Comparison of ENCODE assay signal across 2 cellular contexts in the genomic region with DNA sequence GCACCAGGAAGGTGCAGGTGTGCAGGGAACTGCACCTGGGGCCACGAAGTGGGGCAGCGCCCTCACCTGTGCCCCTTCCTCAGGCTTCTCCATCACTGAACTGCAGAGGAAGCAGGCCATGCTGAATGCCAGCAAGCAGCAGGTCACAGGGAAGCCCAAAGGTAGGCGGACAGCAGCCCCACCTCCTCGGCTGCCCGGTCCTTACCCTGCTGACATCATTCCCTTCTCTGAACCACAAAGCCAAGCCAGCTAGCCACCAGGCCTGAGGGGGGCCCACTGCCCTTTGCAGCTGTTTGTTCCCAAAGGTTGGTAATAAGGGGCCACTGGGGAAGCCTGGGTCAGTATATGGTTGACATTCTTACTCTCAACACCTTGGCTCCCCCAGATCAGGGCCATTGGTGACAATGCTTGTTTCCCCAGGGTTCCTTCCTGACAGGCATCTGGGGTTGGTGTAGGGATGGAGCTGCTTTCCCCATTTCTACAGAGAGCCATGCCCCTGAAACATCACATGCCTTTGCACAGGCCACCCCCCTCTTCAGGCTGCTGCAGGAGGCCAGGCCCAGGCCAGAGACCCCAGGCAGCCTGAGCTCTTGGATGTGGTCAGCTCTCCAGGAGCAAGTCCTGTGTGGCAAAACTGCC.
TF ChIP-seq lines count a peak whose summit lies in the region.

No MANE protein-coding gene starts in this region.

TF ChIP-seq in GM23338, 12 proteins besides CTCF, POLR2A, EP300 and RAD21 (continues in another document):
- TF ChIP-seq STAT1 (IDR thresholded peaks at IDR 0.05; ENCODE audit: unreplicated experiment) (no peak), ZNF331 (CRISPR knock-in tag; IDR thresholded peaks at IDR 0.05; ENCODE audit: low read depth) (no peak), ZNF114 (CRISPR knock-in tag; IDR thresholded peaks at IDR 0.05) (no peak), POLR2AphosphoS5 (IDR thresholded peaks at IDR 0.05; ENCODE audit: low read depth) (no peak), NANOG (IDR thresholded peaks at IDR 0.05; ENCODE audit: borderline replicate concordance) (no peak), JUNB (IDR thresholded peaks at IDR 0.05; ENCODE audit: unreplicated experiment) (no peak)
- TF ChIP-seq, protein P1, sequence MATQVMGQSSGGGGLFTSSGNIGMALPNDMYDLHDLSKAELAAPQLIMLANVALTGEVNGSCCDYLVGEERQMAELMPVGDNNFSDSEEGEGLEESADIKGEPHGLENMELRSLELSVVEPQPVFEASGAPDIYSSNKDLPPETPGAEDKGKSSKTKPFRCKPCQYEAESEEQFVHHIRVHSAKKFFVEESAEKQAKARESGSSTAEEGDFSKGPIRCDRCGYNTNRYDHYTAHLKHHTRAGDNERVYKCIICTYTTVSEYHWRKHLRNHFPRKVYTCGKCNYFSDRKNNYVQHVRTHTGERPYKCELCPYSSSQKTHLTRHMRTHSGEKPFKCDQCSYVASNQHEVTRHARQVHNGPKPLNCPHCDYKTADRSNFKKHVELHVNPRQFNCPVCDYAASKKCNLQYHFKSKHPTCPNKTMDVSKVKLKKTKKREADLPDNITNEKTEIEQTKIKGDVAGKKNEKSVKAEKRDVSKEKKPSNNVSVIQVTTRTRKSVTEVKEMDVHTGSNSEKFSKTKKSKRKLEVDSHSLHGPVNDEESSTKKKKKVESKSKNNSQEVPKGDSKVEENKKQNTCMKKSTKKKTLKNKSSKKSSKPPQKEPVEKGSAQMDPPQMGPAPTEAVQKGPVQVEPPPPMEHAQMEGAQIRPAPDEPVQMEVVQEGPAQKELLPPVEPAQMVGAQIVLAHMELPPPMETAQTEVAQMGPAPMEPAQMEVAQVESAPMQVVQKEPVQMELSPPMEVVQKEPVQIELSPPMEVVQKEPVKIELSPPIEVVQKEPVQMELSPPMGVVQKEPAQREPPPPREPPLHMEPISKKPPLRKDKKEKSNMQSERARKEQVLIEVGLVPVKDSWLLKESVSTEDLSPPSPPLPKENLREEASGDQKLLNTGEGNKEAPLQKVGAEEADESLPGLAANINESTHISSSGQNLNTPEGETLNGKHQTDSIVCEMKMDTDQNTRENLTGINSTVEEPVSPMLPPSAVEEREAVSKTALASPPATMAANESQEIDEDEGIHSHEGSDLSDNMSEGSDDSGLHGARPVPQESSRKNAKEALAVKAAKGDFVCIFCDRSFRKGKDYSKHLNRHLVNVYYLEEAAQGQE (IDR thresholded peaks at IDR 0.05; ENCODE audit: unreplicated experiment): no peak
- TF ChIP-seq, protein P2, sequence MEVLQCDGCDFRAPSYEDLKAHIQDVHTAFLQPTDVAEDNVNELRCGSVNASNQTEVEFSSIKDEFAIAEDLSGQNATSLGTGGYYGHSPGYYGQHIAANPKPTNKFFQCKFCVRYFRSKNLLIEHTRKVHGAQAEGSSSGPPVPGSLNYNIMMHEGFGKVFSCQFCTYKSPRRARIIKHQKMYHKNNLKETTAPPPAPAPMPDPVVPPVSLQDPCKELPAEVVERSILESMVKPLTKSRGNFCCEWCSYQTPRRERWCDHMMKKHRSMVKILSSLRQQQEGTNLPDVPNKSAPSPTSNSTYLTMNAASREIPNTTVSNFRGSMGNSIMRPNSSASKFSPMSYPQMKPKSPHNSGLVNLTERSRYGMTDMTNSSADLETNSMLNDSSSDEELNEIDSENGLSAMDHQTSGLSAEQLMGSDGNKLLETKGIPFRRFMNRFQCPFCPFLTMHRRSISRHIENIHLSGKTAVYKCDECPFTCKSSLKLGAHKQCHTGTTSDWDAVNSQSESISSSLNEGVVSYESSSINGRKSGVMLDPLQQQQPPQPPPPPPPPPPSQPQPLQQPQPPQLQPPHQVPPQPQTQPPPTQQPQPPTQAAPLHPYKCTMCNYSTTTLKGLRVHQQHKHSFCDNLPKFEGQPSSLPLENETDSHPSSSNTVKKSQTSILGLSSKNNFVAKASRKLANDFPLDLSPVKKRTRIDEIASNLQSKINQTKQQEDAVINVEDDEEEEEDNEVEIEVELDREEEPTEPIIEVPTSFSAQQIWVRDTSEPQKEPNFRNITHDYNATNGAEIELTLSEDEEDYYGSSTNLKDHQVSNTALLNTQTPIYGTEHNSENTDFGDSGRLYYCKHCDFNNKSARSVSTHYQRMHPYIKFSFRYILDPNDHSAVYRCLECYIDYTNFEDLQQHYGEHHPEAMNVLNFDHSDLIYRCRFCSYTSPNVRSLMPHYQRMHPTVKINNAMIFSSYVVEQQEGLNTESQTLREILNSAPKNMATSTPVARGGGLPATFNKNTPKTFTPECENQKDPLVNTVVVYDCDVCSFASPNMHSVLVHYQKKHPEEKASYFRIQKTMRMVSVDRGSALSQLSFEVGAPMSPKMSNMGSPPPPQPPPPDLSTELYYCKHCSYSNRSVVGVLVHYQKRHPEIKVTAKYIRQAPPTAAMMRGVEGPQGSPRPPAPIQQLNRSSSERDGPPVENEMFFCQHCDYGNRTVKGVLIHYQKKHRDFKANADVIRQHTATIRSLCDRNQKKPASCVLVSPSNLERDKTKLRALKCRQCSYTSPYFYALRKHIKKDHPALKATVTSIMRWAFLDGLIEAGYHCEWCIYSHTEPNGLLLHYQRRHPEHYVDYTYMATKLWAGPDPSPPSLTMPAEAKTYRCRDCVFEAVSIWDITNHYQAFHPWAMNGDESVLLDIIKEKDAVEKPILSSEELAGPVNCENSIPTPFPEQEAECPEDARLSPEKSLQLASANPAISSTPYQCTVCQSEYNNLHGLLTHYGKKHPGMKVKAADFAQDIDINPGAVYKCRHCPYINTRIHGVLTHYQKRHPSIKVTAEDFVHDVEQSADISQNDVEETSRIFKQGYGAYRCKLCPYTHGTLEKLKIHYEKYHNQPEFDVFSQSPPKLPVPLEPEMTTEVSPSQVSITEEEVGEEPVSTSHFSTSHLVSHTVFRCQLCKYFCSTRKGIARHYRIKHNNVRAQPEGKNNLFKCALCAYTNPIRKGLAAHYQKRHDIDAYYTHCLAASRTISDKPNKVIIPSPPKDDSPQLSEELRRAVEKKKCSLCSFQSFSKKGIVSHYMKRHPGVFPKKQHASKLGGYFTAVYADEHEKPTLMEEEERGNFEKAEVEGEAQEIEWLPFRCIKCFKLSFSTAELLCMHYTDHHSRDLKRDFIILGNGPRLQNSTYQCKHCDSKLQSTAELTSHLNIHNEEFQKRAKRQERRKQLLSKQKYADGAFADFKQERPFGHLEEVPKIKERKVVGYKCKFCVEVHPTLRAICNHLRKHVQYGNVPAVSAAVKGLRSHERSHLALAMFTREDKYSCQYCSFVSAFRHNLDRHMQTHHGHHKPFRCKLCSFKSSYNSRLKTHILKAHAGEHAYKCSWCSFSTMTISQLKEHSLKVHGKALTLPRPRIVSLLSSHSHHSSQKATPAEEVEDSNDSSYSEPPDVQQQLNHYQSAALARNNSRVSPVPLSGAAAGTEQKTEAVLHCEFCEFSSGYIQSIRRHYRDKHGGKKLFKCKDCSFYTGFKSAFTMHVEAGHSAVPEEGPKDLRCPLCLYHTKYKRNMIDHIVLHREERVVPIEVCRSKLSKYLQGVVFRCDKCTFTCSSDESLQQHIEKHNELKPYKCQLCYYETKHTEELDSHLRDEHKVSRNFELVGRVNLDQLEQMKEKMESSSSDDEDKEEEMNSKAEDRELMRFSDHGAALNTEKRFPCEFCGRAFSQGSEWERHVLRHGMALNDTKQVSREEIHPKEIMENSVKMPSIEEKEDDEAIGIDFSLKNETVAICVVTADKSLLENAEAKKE (CRISPR knock-in tag; IDR thresholded peaks at IDR 0.05): no peak
- TF ChIP-seq, protein P3, sequence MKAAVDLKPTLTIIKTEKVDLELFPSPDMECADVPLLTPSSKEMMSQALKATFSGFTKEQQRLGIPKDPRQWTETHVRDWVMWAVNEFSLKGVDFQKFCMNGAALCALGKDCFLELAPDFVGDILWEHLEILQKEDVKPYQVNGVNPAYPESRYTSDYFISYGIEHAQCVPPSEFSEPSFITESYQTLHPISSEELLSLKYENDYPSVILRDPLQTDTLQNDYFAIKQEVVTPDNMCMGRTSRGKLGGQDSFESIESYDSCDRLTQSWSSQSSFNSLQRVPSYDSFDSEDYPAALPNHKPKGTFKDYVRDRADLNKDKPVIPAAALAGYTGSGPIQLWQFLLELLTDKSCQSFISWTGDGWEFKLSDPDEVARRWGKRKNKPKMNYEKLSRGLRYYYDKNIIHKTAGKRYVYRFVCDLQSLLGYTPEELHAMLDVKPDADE (IDR thresholded peaks at IDR 0.05): no peak

TF ChIP-seq in HepG2, 621 proteins besides CTCF, POLR2A, EP300 and RAD21:
- no peak for TF ChIP-seq CCDC6 (CRISPR knock-in tag; IDR thresholded peaks at IDR 0.05)
- no peak for TF ChIP-seq NCOR1 (IDR thresholded peaks at IDR 0.05; ENCODE audit: borderline replicate concordance, low read length)
- TF ChIP-seq GLI4 (CRISPR knock-in tag; IDR thresholded peaks at IDR 0.05; ENCODE audit: borderline replicate concordance): no peak
- no peak for TF ChIP-seq ZNF510 (CRISPR knock-in tag; IDR thresholded peaks at IDR 0.05; ENCODE audit: low read depth)
- TF ChIP-seq, protein P4, sequence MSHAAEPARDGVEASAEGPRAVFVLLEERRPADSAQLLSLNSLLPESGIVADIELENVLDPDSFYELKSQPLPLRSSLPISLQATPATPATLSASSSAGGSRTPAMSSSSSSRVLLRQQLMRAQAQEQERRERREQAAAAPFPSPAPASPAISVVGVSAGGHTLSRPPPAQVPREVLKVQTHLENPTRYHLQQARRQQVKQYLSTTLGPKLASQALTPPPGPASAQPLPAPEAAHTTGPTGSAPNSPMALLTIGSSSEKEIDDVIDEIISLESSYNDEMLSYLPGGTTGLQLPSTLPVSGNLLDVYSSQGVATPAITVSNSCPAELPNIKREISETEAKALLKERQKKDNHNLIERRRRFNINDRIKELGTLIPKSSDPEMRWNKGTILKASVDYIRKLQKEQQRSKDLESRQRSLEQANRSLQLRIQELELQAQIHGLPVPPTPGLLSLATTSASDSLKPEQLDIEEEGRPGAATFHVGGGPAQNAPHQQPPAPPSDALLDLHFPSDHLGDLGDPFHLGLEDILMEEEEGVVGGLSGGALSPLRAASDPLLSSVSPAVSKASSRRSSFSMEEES (CRISPR knock-in tag; IDR thresholded peaks at IDR 0.05): no peak
- no peak for TF ChIP-seq ZNF879 (CRISPR knock-in tag; IDR thresholded peaks at IDR 0.05)
- TF ChIP-seq, protein P5, sequence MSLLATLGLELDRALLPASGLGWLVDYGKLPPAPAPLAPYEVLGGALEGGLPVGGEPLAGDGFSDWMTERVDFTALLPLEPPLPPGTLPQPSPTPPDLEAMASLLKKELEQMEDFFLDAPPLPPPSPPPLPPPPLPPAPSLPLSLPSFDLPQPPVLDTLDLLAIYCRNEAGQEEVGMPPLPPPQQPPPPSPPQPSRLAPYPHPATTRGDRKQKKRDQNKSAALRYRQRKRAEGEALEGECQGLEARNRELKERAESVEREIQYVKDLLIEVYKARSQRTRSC (CRISPR knock-in tag; IDR thresholded peaks at IDR 0.05; ENCODE audit: low read depth): no peak
- no peak for TF ChIP-seq AHR (CRISPR knock-in tag; IDR thresholded peaks at IDR 0.05)
- no peak for TF ChIP-seq TCF12 (IDR thresholded peaks at IDR 0.05)
- no peak for TF ChIP-seq TCF12 (CRISPR knock-in tag; IDR thresholded peaks at IDR 0.05)
- TF ChIP-seq XBP1 (CRISPR knock-in tag; IDR thresholded peaks at IDR 0.05): no peak
- TF ChIP-seq, protein P6, sequence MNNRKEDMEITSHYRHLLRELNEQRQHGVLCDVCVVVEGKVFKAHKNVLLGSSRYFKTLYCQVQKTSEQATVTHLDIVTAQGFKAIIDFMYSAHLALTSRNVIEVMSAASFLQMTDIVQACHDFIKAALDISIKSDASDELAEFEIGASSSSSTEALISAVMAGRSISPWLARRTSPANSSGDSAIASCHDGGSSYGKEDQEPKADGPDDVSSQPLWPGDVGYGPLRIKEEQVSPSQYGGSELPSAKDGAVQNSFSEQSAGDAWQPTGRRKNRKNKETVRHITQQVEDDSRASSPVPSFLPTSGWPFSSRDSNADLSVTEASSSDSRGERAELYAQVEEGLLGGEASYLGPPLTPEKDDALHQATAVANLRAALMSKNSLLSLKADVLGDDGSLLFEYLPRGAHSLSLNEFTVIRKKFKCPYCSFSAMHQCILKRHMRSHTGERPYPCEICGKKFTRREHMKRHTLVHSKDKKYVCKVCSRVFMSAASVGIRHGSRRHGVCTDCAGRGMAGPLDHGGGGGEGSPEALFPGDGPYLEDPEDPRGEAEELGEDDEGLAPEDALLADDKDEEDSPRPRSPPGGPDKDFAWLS (CRISPR knock-in tag; IDR thresholded peaks at IDR 0.05; ENCODE audit: borderline replicate concordance): no peak
- no peak for TF ChIP-seq WIZ (CRISPR knock-in tag; IDR thresholded peaks at IDR 0.05)
- no peak for TF ChIP-seq MZF1 (CRISPR knock-in tag; IDR thresholded peaks at IDR 0.05; ENCODE audit: borderline replicate concordance)
